8 cellular contexts compared by ENCODE assay signal in the genomic region with DNA sequence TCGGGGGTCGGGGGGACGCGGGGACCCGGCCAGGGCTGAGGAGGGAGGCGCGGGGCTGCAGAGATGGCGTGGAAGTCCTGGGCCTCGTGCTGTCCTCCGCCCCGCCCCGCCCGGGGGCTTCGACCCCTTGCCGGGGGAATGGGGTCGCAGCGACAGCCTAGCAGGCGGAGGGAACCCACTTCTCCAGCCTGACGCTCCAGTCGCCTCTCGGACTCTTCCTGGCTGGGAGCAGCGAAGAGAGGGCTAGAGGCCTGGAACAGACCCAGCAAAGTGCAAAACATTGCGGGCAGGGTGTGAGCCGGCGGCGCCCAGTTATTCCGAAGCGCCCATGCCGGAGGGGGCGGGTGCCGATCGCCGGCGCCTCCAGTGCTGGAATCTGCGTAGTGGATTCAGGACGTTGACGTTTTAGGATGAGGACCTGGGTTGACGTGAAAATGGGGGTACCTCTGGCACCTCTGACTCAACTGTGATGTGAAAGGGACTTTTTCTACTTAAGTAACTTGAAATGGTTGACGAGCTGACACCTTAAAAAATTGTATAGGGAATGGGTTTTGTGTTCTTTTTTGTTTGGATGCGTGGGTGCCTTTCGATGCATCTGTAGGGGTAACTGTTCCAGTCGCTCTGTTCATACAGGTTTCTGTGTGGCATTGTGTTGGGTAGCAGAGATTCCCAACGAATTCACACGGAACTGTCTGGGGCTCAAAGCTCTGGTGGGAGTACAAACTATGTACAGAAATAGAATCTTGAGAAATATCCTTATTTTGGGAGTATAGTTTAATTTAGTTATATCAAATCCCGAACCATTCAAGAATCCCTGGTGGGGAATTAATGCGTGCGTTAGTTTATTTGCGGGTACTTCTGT. TPM values are rescaled to one million over a fixed set of nuclear protein-coding genes. Genes with fewer than 3 reads are reported as not detected.
DNase-seq lines count a peak whose midpoint lies in the region; ATAC-seq and TF ChIP-seq lines count a peak whose summit lies in the region.

No MANE protein-coding gene starts in this region.

- TF ChIP-seq CTCF in brain microvascular endothelial cell (IDR thresholded peaks at IDR 0.05; ENCODE audit: low read depth, low read length, missing control alignments), result no peak
- TF ChIP-seq CTCF in upper lobe of right lung (IDR thresholded peaks at IDR 0.05), result no peak

- peaks cover 4% of the 10 kb centered on the region for H3K4me1 Mint-ChIP-seq in activated T-cell treated with anti-CD3 and anti-CD28 coated beads, Interleukin-2, amount 50 U/mL, for 24 hours (ENCODE audit: low read depth)

- H3K4me1 ChIP-seq in mesodermal cell (ENCODE audit: control insufficient read depth, insufficient read depth, low read length, poor library complexity, severe bottlenecking) (no peaks in the 10 kb centered on the region), upper lobe of right lung (no peaks in the 10 kb centered on the region)

- H3K9me3 Mint-ChIP-seq in activated T-cell treated with anti-CD3 and anti-CD28 coated beads, Interleukin-2, amount 50 U/mL, for 24 hours, result no peaks in the 10 kb centered on the region

- ATAC-seq in upper lobe of right lung (peak; percentile 24), GM19023 (IDR thresholded peaks at IDR 0.05; ENCODE audit: unreplicated experiment) (no peak)

- intact Hi-C loops in upper lobe of right lung (cut with DNase I), result no loop called here

- H3K4me3 Mint-ChIP-seq in activated T-cell treated with anti-CD3 and anti-CD28 coated beads, Interleukin-2, amount 50 U/mL, for 24 hours, result peak overlapping the region; percentile 54

- no peaks in the 10 kb centered on the region for H3K36me3 Mint-ChIP-seq in activated T-cell treated with anti-CD3 and anti-CD28 coated beads, Interleukin-2, amount 50 U/mL, for 24 hours (ENCODE audit: low read depth)

- 2% methylated on average over 22 to 41 of the region's 48 CpGs for WGBS in mesodermal cell (ENCODE audit: insufficient coverage in 2 of 2), 2 experiments

- H3K27me3 ChIP-seq in brain microvascular endothelial cell (replicated peaks), result peaks cover 18% of the 10 kb centered on the region
- H3K27me3 ChIP-seq in upper lobe of right lung, result peaks cover 45% of the 10 kb centered on the region

- H3K9me3 ChIP-seq in mesodermal cell (ENCODE audit: control insufficient read depth, low read length) (no peaks in the 10 kb centered on the region), upper lobe of right lung (no peaks in the 10 kb centered on the region)

- H3K36me3 ChIP-seq in brain microvascular endothelial cell (replicated peaks) (no peaks in the 10 kb centered on the region), mesodermal cell (ENCODE audit: control insufficient read depth, insufficient read depth, low read length) (no peaks in the 10 kb centered on the region), upper lobe of right lung (no peaks in the 10 kb centered on the region)

- H3K27ac ChIP-seq in brain microvascular endothelial cell (no peak overlapping the region), mesodermal cell (ENCODE audit: low read depth, low read length, severe bottlenecking) (no peak overlapping the region), upper lobe of right lung (no peak overlapping the region)

- H3K27me3 Mint-ChIP-seq in activated T-cell treated with anti-CD3 and anti-CD28 coated beads, Interleukin-2, amount 50 U/mL, for 24 hours, result peaks cover 79% of the 10 kb centered on the region

- DNase-seq in activated T-cell treated with anti-CD3 and anti-CD28 coated beads, Interleukin-2, amount 50 U/mL, for 24 hours, result peak; percentile 28
- no peak for DNase-seq in activated T-cell treated with anti-CD3 and anti-CD28 coated beads, Interleukin-2, amount 50 U/mL, for 1 hour
- DNase-seq in brain microvascular endothelial cell (no peak), upper lobe of right lung (no peak), RPMI8226 (no peak)
- no peak for DNase-seq in stimulated activated naive CD4-positive, alpha-beta T cell (lab: John Stamatoyannopoulos, UW)

- in situ Hi-C loops in brain microvascular endothelial cell (cut with HindIII; ENCODE audit: low pct_ligation_motif_present, low sequenced_read_pairs), result no loop called here

- no peak overlapping the region for H3K27ac Mint-ChIP-seq in activated T-cell treated with anti-CD3 and anti-CD28 coated beads, Interleukin-2, amount 50 U/mL, for 24 hours

- peak overlapping the region; percentile 38 for H3K4me3 ChIP-seq in brain microvascular endothelial cell (ENCODE audit: low read depth, low read length)
- peak overlapping the region; percentile 64 for H3K4me3 ChIP-seq in mesodermal cell (ENCODE audit: extremely low read depth, insufficient read depth, low read length, poor library complexity, severe bottlenecking)
- H3K4me3 ChIP-seq in upper lobe of right lung, result peak overlapping the region; percentile 56

RNA-seq across cellular contexts. Expression of a gene that starts 1.4 kb away (rescaled TPM):
- 19.2 TPM for polyA plus RNA-seq in mesodermal cell (2013, experiment 1 of 2)
- 15.4 TPM for polyA plus RNA-seq in mesodermal cell (2013, experiment 2 of 2)
- total RNA-seq in upper lobe of right lung, result 0.29 TPM
